ENCODE assay signal across 8 cellular contexts in the genomic region with DNA sequence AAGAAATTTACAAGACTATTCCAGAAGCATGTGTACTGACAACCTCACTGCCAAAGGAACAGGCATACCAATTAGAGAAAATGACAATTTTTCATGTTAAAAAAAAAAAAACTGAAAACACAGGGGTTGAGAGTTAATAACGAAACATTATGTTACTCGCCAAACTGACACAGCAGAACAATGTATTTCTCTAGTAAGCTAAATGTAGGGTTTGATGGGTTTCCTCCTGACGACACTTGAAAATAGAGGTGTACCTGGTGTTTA. TPM values are rescaled to one million over a fixed set of nuclear protein-coding genes. Genes with fewer than 3 reads are reported as not detected.
DNase-seq lines count a peak whose midpoint lies in the region; ATAC-seq and TF ChIP-seq lines count a peak whose summit lies in the region.

No MANE protein-coding gene starts in this region.

- H3K4me1 Mint-ChIP-seq in mesothelial cell of epicardium = peaks cover 42% of the 10 kb centered on the region

- DNase-seq in left ventricle myocardium inferior (no peak), left ventricle myocardium superior (no peak), breast epithelium (ENCODE audit: low spot score in 2 of 2) (no peak), mesothelial cell of epicardium (ENCODE audit: low spot score in 2 of 2, unreplicated experiment in 2 of 2) (no peak), uterus (no peak), NCI-H1930 (lab: John Stamatoyannopoulos, UW) (no peak), left colon (no peak), COLO668 (lab: John Stamatoyannopoulos, UW; ENCODE audit: unreplicated experiment) (no peak)

- no peaks in the 10 kb centered on the region for H3K27me3 ChIP-seq in left ventricle myocardium inferior (ENCODE audit: low read depth)
- H3K27me3 ChIP-seq in breast epithelium = no peaks in the 10 kb centered on the region
- H3K27me3 ChIP-seq in uterus = no peaks in the 10 kb centered on the region

- no peak for ATAC-seq in left ventricle myocardium superior
- no peak for ATAC-seq in left colon

- no peaks in the 10 kb centered on the region for H3K9me3 Mint-ChIP-seq in mesothelial cell of epicardium

- TF ChIP-seq CTCF in left ventricle myocardium inferior (IDR thresholded peaks at IDR 0.05; ENCODE audit: borderline replicate concordance) = no peak
- TF ChIP-seq CTCF in breast epithelium (IDR thresholded peaks at IDR 0.05) = no peak
- TF ChIP-seq CTCF in mesothelial cell of epicardium (IDR thresholded peaks at IDR 0.05; ENCODE audit: unreplicated experiment) = no peak
- no peak for TF ChIP-seq CTCF in uterus (IDR thresholded peaks at IDR 0.05)

- H3K27me3 Mint-ChIP-seq in mesothelial cell of epicardium (ENCODE audit: low read depth) = no peaks in the 10 kb centered on the region

- no peaks in the 10 kb centered on the region for H3K9me3 ChIP-seq in left ventricle myocardium inferior (replicated peaks)
- H3K9me3 ChIP-seq in breast epithelium = no peaks in the 10 kb centered on the region
- no peaks in the 10 kb centered on the region for H3K9me3 ChIP-seq in uterus

- intact Hi-C loops in left ventricle myocardium inferior (cut with micrococcal nuclease) = loop anchor here (5.0 kb wide), 1 partner anchor 51 kb away; the partner anchor contains the start of gene G3BP2
- intact Hi-C loops in left ventricle myocardium superior (cut with micrococcal nuclease) = loop anchor here (10.0 kb wide), 1 partner anchor 49 kb away; the partner anchor contains the start of gene G3BP2
- intact Hi-C loops in breast epithelium (cut with DNase I; ENCODE audit: low total_unique reads) = no loop called here
- intact Hi-C loops in uterus (cut with DNase I; ENCODE audit: low total_unique reads) = no loop called here
- intact Hi-C loops in left colon (cut with DNase I, micrococcal nuclease) = loop anchor here in 1 of 2 donors (10.0 kb wide), 1 partner anchor 49 kb away; the partner anchor contains the start of gene G3BP2

- H3K4me3 ChIP-seq in left ventricle myocardium inferior (peak overlapping the region; percentile 92), breast epithelium (peak overlapping the region; percentile 83 to 89 (median 85)), uterus (peak overlapping the region; percentile 68 to 91)

- H3K36me3 ChIP-seq in left ventricle myocardium inferior = no peaks in the 10 kb centered on the region
- no peaks in the 10 kb centered on the region for H3K36me3 ChIP-seq in breast epithelium
- H3K36me3 ChIP-seq in uterus = no peaks in the 10 kb centered on the region

- H3K27ac Mint-ChIP-seq in mesothelial cell of epicardium = peak overlapping the region; percentile 100

- TF ChIP-seq POLR2A in breast epithelium (IDR thresholded peaks at IDR 0.05) (no peak), uterus (IDR thresholded peaks at IDR 0.05) (no peak)

- H3K27ac ChIP-seq in left ventricle myocardium inferior (replicated peaks) (peak overlapping the region; percentile 97), breast epithelium (peak overlapping the region; percentile 95 to 99), uterus (peak overlapping the region; percentile 95 to 97)

- peak overlapping the region; percentile 97 for H3K4me3 Mint-ChIP-seq in mesothelial cell of epicardium

- peaks cover 64% of the 10 kb centered on the region for H3K4me1 ChIP-seq in left ventricle myocardium inferior
- H3K4me1 ChIP-seq in breast epithelium = peaks cover 0 to 8% of the 10 kb centered on the region in 2 donors
- H3K4me1 ChIP-seq in uterus = peaks cover 0 to 6% of the 10 kb centered on the region in 2 donors

- peaks cover 3% of the 10 kb centered on the region for H3K36me3 Mint-ChIP-seq in mesothelial cell of epicardium

RNA-seq across cellular contexts. Expression of gene USO1, which starts 0.6 kb away (rescaled TPM):
- total RNA-seq in left ventricle myocardium inferior = 84.3 TPM
- 96.8 TPM for total RNA-seq in left ventricle myocardium superior
- 10 to 100 TPM; 74.1 to 76.7 (median 74.1) TPM for total RNA-seq in breast epithelium
- 52.8 to 53.3 TPM (median 53.1 TPM) in 3 replicates for total RNA-seq in mesothelial cell of epicardium
- 100 to 1,000 TPM in 1 of 4 donors, 10 to 100 TPM in 3; 20.0 to 127 (median 59.4) TPM for total RNA-seq in uterus
- 10 to 100 TPM; 51.5 to 55.4 TPM for total RNA-seq in left colon

RNA-seq across cellular contexts. Expression of gene G3BP2, which starts 50.5 kb away (rescaled TPM):
- total RNA-seq in left ventricle myocardium inferior (71.2 TPM), left ventricle myocardium superior (74.1 TPM), breast epithelium (10 to 100 TPM; 75.4 to 92.6 (median 86.2) TPM), mesothelial cell of epicardium (169 to 178 TPM (median 175 TPM) in 3 replicates), uterus (100 to 1,000 TPM in 1 of 4 donors, 10 to 100 TPM in 3; 43.2 to 215 (median 74.1) TPM), left colon (100 to 1,000 TPM; 158 to 159 TPM)

Comparison
In these comparisons a context has a peak if more than half of its experiments do, and no peak if none do; other contexts are left out.
1. intact Hi-C loops: an anchor here in left ventricle myocardium inferior (5.0 kb wide) and left ventricle myocardium superior (10.0 kb wide); none called in breast epithelium and uterus.